15 cellular contexts compared by ENCODE assay signal in the genomic region with DNA sequence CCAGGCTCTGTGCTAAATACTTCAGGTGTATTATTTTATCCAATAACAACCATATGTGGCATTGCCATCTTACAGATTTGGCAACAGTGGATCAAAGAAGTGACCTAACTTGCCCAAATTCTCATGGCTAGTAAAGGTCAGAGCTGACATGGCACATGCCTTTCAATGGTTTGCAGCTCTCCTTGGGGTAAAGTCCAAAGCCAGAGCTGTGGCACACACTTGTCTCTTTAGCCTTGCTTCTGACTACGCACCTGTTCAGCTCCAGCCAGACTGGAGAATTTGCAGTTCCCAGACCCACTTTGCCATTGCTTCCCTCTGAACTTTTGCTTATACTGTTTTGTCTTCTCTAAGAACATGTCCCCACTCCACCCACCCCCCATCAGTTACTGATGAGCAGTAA. TPM values are rescaled to one million over a fixed set of nuclear protein-coding genes. Genes with fewer than 3 reads are reported as not detected.
DNase-seq lines count a peak whose midpoint lies in the region; ATAC-seq and TF ChIP-seq lines count a peak whose summit lies in the region.
"Had no signal": no experiment of that assay in that cellular context is flagged by ENCODE, and none has a peak within 500 bp of the region (broad histone marks: within the 10 kb centered on the region; RNA-seq: fewer than 3 reads in every experiment).

No MANE protein-coding gene starts in this region.

- H3K4me3 ChIP-seq in CD8-positive, alpha-beta T cell (ENCODE audit: low read depth, low read length): no peak overlapping the region
- H3K4me3 ChIP-seq in psoas muscle: no peak overlapping the region
- H3K4me3 ChIP-seq: cardiac muscle cell had no signal

- H3K27me3 ChIP-seq in CD8-positive, alpha-beta T cell (ENCODE audit: insufficient read depth, low read length): no peaks in the 10 kb centered on the region
- no peaks in the 10 kb centered on the region for H3K27me3 ChIP-seq in psoas muscle (ENCODE audit: insufficient read depth in 3 of 3, low read length in 2 of 3)
- H3K27me3 ChIP-seq: cardiac muscle cell had no signal

- CTCF ChIA-PET in activated CD4-positive, alpha-beta T cell treated with anti-CD3 and anti-CD28 coated beads for 36 hours (lab: Charles Lee): interaction anchor here (0.7 to 1.1 kb wide), 2 partner anchors 10 to 860 kb away, joined by 3 to 5 read pairs; a partner anchor contains a TSS
- CTCF ChIA-PET in CD8-positive, alpha-beta T cell (lab: Charles Lee): interaction anchor here (1.0 to 1.9 kb wide), 3 partner anchors 23 to 68 kb away, joined by 3 to 7 read pairs (median 5); a partner anchor contains a TSS

- TF ChIP-seq CTCF in CD8-positive, alpha-beta T cell (IDR thresholded peaks at IDR 0.05): no peak
- TF ChIP-seq CTCF in psoas muscle (IDR thresholded peaks at IDR 0.05): no peak

- ATAC-seq in activated CD4-positive, alpha-beta T cell treated with anti-CD3 and anti-CD28 coated beads for 36 hours: no peak
- no peak for ATAC-seq in CD8-positive, alpha-beta T cell
- no peak for ATAC-seq in central memory CD8-positive, alpha-beta T cell (replicated peaks; ENCODE audit: extremely low read depth, poor library complexity, severe bottlenecking)
- ATAC-seq in psoas muscle: no peak
- ATAC-seq: Panc1 had no signal

- H3K4me3 Mint-ChIP-seq in activated CD4-positive, alpha-beta T cell treated with anti-CD3 and anti-CD28 coated beads for 36 hours: no peak overlapping the region
- no peak overlapping the region for H3K4me3 Mint-ChIP-seq in CD8-positive, alpha-beta T cell
- H3K4me3 Mint-ChIP-seq in central memory CD8-positive, alpha-beta T cell: peak overlapping the region; percentile 21
- H3K4me3 Mint-ChIP-seq: activated B cell treated with CpG ODN at 0.5 μM for 24 hours, type B pancreatic cell had no signal

- H3K9me3 ChIP-seq in CD8-positive, alpha-beta T cell (ENCODE audit: low read length): no peaks in the 10 kb centered on the region
- no peaks in the 10 kb centered on the region for H3K9me3 ChIP-seq in psoas muscle

- no peak for DNase-seq in activated CD4-positive, alpha-beta T cell treated with anti-CD3 and anti-CD28 coated beads for 36 hours
- no peak for DNase-seq in activated CD4-positive, alpha-beta T cell treated with anti-CD3 and anti-CD28 coated beads, Interleukin-2, amount 50 U/mL, for 48 hours
- DNase-seq in CD8-positive, alpha-beta T cell: no peak
- no peak for DNase-seq in central memory CD8-positive, alpha-beta T cell (ENCODE audit: low spot score in 2 of 2)
- DNase-seq in psoas muscle (no peak), NCI-H2227 treated with DMSO at 0.1 percent for 48 hours (lab: John Stamatoyannopoulos, UW) (no peak), OCI-M2 (lab: John Stamatoyannopoulos, UW; ENCODE audit: unreplicated experiment) (no peak), ureter (ENCODE audit: low spot score) (no peak)
- DNase-seq: activated B cell treated with CpG ODN at 0.5 μM for 24 hours, NCI-H1930, NCI-H526, SW 1271 had no signal

- peaks cover 24% of the 10 kb centered on the region for H3K4me1 ChIP-seq in CD8-positive, alpha-beta T cell (ENCODE audit: insufficient read depth, low read length)
- peaks cover 69% of the 10 kb centered on the region for H3K4me1 ChIP-seq in psoas muscle

- POLR2A ChIA-PET in activated CD4-positive, alpha-beta T cell treated with anti-CD3 and anti-CD28 coated beads for 36 hours (lab: Charles Lee): interaction anchor here (0.6 kb wide), 1 partner anchor 395 kb away, joined by 3 read pairs; a partner anchor contains a TSS
- POLR2A ChIA-PET in CD8-positive, alpha-beta T cell (lab: Charles Lee): interaction anchor here (1.2 kb wide), 1 partner anchor 141 kb away, joined by 3 read pairs; no protein-coding TSS in a partner anchor

- no peaks in the 10 kb centered on the region for H3K9me3 Mint-ChIP-seq in activated CD4-positive, alpha-beta T cell treated with anti-CD3 and anti-CD28 coated beads for 36 hours (ENCODE audit: low read depth)
- no peaks in the 10 kb centered on the region for H3K9me3 Mint-ChIP-seq in CD8-positive, alpha-beta T cell
- no peaks in the 10 kb centered on the region for H3K9me3 Mint-ChIP-seq in central memory CD8-positive, alpha-beta T cell
- H3K9me3 Mint-ChIP-seq: activated B cell treated with CpG ODN at 0.5 μM for 24 hours, type B pancreatic cell had no signal

- no peak overlapping the region for H3K27ac ChIP-seq in CD8-positive, alpha-beta T cell (ENCODE audit: low read depth, low read length)
- H3K27ac ChIP-seq in psoas muscle: peak overlapping the region; percentile 97
- H3K27ac ChIP-seq: cardiac muscle cell had no signal

- H3K27ac Mint-ChIP-seq in activated CD4-positive, alpha-beta T cell treated with anti-CD3 and anti-CD28 coated beads for 36 hours: peak overlapping the region; percentile 95
- peak overlapping the region; percentile 98 for H3K27ac Mint-ChIP-seq in CD8-positive, alpha-beta T cell
- H3K27ac Mint-ChIP-seq in central memory CD8-positive, alpha-beta T cell (ENCODE audit: low read depth): peak overlapping the region; percentile 94
- H3K27ac Mint-ChIP-seq: type B pancreatic cell had no signal

- H3K4me1 Mint-ChIP-seq in activated CD4-positive, alpha-beta T cell treated with anti-CD3 and anti-CD28 coated beads for 36 hours: peaks cover 43% of the 10 kb centered on the region
- H3K4me1 Mint-ChIP-seq in CD8-positive, alpha-beta T cell (ENCODE audit: low read depth): peaks cover 42% of the 10 kb centered on the region
- peaks cover 41% of the 10 kb centered on the region for H3K4me1 Mint-ChIP-seq in central memory CD8-positive, alpha-beta T cell

- intact Hi-C loops in activated CD4-positive, alpha-beta T cell treated with anti-CD3 and anti-CD28 coated beads for 36 hours (cut with DNase I, micrococcal nuclease): no loop called here
- intact Hi-C loops in CD8-positive, alpha-beta T cell (cut with DNase I, micrococcal nuclease): no loop called here
- intact Hi-C loops in psoas muscle (cut with DNase I): loop anchor here in 1 of 2 donors (10.0 kb wide), 1 partner anchor 164 kb away; no protein-coding TSS in a partner anchor

- peaks cover 36% of the 10 kb centered on the region for H3K36me3 Mint-ChIP-seq in activated CD4-positive, alpha-beta T cell treated with anti-CD3 and anti-CD28 coated beads for 36 hours (ENCODE audit: low read depth)
- peaks cover 46% of the 10 kb centered on the region for H3K36me3 Mint-ChIP-seq in CD8-positive, alpha-beta T cell
- peaks cover 3% of the 10 kb centered on the region for H3K36me3 Mint-ChIP-seq in central memory CD8-positive, alpha-beta T cell (ENCODE audit: insufficient read depth)

- no peaks in the 10 kb centered on the region for H3K36me3 ChIP-seq in CD8-positive, alpha-beta T cell (ENCODE audit: insufficient read depth, low read length)
- H3K36me3 ChIP-seq in psoas muscle (ENCODE audit: insufficient read depth in 1 of 2, low read depth in 1 of 2): peaks cover 7 to 32% of the 10 kb centered on the region in 2 donors
- H3K36me3 ChIP-seq: cardiac muscle cell had no signal

- H3K27me3 Mint-ChIP-seq in activated CD4-positive, alpha-beta T cell treated with anti-CD3 and anti-CD28 coated beads for 36 hours: no peaks in the 10 kb centered on the region
- no peaks in the 10 kb centered on the region for H3K27me3 Mint-ChIP-seq in CD8-positive, alpha-beta T cell (ENCODE audit: low read depth)
- H3K27me3 Mint-ChIP-seq in central memory CD8-positive, alpha-beta T cell: no peaks in the 10 kb centered on the region
- H3K27me3 Mint-ChIP-seq: activated B cell treated with CpG ODN at 0.5 μM for 24 hours, type B pancreatic cell had no signal

- WGBS in psoas muscle, 3 donors: 83 to 96% (median 87%) methylated on average over 1 of the region's 1 CpG

RNA-seq across cellular contexts. Expression of a gene that starts 5.9 kb away (rescaled TPM):
- 10 to 100 TPM; 61.8 to 65.4 TPM for total RNA-seq in activated CD4-positive, alpha-beta T cell treated with anti-CD3 and anti-CD28 coated beads for 36 hours
- 10 to 100 TPM; 14.8 to 19.4 TPM for total RNA-seq in CD8-positive, alpha-beta T cell
- 100 to 1,000 TPM in 3 of 4 donors, 10 to 100 TPM in 1; 95.7 to 129 (median 117) TPM for total RNA-seq in psoas muscle
- 100 to 1,000 TPM in 1 of 3 donors, 10 to 100 TPM in 2; 49.9 to 149 (median 99.6) TPM for polyA plus RNA-seq in psoas muscle
- total RNA-seq in ureter: 71.8 TPM

RNA-seq across cellular contexts. Expression of a gene that starts 6.1 kb away (rescaled TPM):
- 10 to 100 TPM; 12.8 to 19.0 TPM for total RNA-seq in activated CD4-positive, alpha-beta T cell treated with anti-CD3 and anti-CD28 coated beads for 36 hours
- 10 to 100 TPM; 51.0 to 51.7 TPM for total RNA-seq in CD8-positive, alpha-beta T cell
- total RNA-seq in psoas muscle (10 to 100 TPM in 3 of 4 donors, 1 to 10 TPM in 1; 9.5 to 25.4 (median 16.4) TPM), ureter (31.9 TPM)
- polyA plus RNA-seq in psoas muscle: 1 to 10 TPM; 4.3 to 7.6 (median 6.6) TPM

RNA-seq across cellular contexts. Expression of a gene that starts 13.2 kb away (rescaled TPM):
- total RNA-seq in activated CD4-positive, alpha-beta T cell treated with anti-CD3 and anti-CD28 coated beads for 36 hours: 10 to 100 TPM; 33.2 to 47.3 TPM
- total RNA-seq in CD8-positive, alpha-beta T cell: 10 to 100 TPM; 33.7 to 37.2 TPM
- total RNA-seq in psoas muscle (10 to 100 TPM; 33.4 to 58.5 (median 37.6) TPM), ureter (37.8 TPM)
- 10 to 100 TPM; 36.9 to 78.0 (median 58.6) TPM for polyA plus RNA-seq in psoas muscle

RNA-seq across cellular contexts. Expression of a gene that starts 23.0 kb away (rescaled TPM):
- 10 to 100 TPM; 15.8 to 17.3 TPM for total RNA-seq in activated CD4-positive, alpha-beta T cell treated with anti-CD3 and anti-CD28 coated beads for 36 hours
- 10 to 100 TPM; 10.6 to 13.7 TPM for total RNA-seq in CD8-positive, alpha-beta T cell
- total RNA-seq in psoas muscle (100 to 1,000 TPM in 1 of 4 donors, 10 to 100 TPM in 3; 31.7 to 116 (median 40.5) TPM), ureter (25.9 TPM)
- polyA plus RNA-seq in psoas muscle: 10 to 100 TPM; 43.8 to 81.8 (median 64.2) TPM
